In the genomic region with DNA sequence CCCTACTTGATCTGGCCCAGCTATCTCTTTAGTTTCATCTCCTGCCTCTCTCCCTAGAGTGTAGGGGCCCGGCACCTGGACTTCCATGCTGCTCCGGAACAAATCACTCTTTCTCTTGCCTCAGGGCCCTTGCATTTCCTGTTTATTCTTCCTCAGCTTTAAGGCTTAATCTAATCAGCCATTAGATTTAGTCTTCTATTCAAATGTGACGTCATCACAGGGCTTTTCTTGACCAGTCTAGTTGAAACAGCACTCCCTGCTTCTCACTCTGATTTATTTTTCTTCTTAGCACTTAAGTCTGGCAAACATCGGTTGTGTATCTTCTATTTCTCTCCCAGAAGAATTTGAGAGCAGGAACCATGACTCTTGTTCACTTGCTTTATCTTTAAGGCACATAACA, we compare ENCODE assay signal across 1 cellular context.
A peak's percentile ranks its signal among the peaks of the same experiment; 100 is the strongest.
TF ChIP-seq lines count a peak whose summit lies in the region.

No MANE protein-coding gene starts in this region.

TF ChIP-seq in HEK293, 187 proteins besides CTCF, POLR2A, EP300 and RAD21 (continued from another document):
- TF ChIP-seq, protein P1, sequence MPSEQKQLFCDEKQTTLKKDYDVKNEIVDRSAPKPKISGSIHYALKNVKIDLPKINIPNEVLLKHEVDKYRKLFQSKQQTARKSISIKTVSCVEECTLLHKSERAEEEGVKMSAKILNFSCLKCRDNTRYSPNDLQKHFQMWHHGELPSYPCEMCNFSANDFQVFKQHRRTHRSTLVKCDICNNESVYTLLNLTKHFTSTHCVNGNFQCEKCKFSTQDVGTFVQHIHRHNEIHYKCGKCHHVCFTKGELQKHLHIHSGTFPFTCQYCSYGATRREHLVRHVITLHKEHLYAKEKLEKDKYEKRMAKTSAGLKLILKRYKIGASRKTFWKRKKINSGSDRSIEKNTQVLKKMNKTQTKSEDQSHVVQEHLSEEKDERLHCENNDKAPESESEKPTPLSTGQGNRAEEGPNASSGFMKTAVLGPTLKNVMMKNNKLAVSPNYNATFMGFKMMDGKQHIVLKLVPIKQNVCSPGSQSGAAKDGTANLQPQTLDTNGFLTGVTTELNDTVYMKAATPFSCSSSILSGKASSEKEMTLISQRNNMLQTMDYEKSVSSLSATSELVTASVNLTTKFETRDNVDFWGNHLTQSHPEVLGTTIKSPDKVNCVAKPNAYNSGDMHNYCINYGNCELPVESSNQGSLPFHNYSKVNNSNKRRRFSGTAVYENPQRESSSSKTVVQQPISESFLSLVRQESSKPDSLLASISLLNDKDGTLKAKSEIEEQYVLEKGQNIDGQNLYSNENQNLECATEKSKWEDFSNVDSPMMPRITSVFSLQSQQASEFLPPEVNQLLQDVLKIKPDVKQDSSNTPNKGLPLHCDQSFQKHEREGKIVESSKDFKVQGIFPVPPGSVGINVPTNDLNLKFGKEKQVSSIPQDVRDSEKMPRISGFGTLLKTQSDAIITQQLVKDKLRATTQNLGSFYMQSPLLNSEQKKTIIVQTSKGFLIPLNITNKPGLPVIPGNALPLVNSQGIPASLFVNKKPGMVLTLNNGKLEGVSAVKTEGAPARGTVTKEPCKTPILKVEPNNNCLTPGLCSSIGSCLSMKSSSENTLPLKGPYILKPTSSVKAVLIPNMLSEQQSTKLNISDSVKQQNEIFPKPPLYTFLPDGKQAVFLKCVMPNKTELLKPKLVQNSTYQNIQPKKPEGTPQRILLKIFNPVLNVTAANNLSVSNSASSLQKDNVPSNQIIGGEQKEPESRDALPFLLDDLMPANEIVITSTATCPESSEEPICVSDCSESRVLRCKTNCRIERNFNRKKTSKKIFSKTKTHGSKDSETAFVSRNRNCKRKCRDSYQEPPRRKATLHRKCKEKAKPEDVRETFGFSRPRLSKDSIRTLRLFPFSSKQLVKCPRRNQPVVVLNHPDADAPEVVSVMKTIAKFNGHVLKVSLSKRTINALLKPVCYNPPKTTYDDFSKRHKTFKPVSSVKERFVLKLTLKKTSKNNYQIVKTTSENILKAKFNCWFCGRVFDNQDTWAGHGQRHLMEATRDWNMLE (tag by site-specific recombination; conservative IDR thresholded peaks at IDR 0.05; ENCODE audit: low read depth) = peak; percentile 30; the same call in 1 of the 2 replicates
- TF ChIP-seq, protein P2, sequence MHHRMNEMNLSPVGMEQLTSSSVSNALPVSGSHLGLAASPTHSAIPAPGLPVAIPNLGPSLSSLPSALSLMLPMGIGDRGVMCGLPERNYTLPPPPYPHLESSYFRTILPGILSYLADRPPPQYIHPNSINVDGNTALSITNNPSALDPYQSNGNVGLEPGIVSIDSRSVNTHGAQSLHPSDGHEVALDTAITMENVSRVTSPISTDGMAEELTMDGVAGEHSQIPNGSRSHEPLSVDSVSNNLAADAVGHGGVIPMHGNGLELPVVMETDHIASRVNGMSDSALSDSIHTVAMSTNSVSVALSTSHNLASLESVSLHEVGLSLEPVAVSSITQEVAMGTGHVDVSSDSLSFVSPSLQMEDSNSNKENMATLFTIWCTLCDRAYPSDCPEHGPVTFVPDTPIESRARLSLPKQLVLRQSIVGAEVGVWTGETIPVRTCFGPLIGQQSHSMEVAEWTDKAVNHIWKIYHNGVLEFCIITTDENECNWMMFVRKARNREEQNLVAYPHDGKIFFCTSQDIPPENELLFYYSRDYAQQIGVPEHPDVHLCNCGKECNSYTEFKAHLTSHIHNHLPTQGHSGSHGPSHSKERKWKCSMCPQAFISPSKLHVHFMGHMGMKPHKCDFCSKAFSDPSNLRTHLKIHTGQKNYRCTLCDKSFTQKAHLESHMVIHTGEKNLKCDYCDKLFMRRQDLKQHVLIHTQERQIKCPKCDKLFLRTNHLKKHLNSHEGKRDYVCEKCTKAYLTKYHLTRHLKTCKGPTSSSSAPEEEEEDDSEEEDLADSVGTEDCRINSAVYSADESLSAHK (tag by site-specific recombination; IDR thresholded peaks at IDR 0.05) = 0 out of 2 replicates have a peak, but pooled peaks have one; percentile 43
- TF ChIP-seq ZNF654 (tag by site-specific recombination; IDR thresholded peaks at IDR 0.05; ENCODE audit: low read depth) (no peak), GFI1B (tag by site-specific recombination; IDR thresholded peaks at IDR 0.05) (peak; percentile 75; the same call in 1 of the 2 replicates), FEZF1 (tag by site-specific recombination; IDR thresholded peaks at IDR 0.05) (peak; percentile 63)
